1 cellular context compared by ENCODE assay signal in the genomic region with DNA sequence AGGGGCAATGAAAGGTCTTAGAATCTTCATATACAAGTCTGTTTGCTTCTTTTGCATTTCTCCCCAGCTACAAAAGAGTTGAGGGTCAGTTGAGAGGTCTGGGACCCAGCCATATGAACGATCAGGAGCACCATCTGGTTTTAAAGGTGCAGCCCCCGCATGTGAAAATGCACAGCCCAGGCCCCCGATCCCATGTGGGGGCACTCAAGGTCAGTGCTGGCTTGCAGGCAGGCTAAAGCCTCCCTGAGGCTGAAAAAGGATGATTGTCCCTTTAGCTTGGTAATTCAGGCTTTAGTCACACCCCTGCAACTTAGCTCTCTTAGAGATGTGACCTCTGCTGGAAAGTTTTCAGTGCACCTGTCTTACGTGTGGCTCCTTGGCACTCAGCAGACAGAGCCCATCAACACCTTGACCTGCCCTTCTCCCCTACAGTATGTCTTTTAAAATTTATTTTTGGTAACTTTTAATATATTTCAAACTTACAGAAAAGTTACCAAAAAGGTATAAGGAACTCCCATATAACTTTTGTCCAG.
TF ChIP-seq lines count a peak whose summit lies in the region.

No MANE protein-coding gene starts in this region.

TF ChIP-seq in K562, 482 proteins besides CTCF, POLR2A, EP300 and RAD21:
- 0 out of 2 replicates have a peak, but pooled peaks have one; percentile 15 for TF ChIP-seq CBFA2T3 (IDR thresholded peaks at IDR 0.05)
- TF ChIP-seq RBM34 (IDR thresholded peaks at IDR 0.05; ENCODE audit: borderline replicate concordance, insufficient read depth, low read length), result no peak
